6 cellular contexts compared by ENCODE assay signal in genomic region chr5:74309050-74309449, GRCh38.
"Had no signal": no experiment of that assay in that cellular context is flagged by ENCODE, and none has a peak within 500 bp of the region (broad histone marks: within the 10 kb centered on the region; RNA-seq: fewer than 3 reads in every experiment).

No MANE protein-coding gene starts in this region.

- H3K9me3 ChIP-seq: HAP-1 had no signal

- DNase-seq: GM23248, GOT3, H7 had no signal

- H3K27ac ChIP-seq: GM23248 had no signal

- ATAC-seq: HCT116, HepG2 had no signal

- FAIRE-seq: HepG2 had no signal

- H3K4me3 ChIP-seq: GM23248, HAP-1 had no signal

- H2AFZ ChIP-seq: GM23248 had no signal

- H3K9ac ChIP-seq: GM23248 had no signal

- H3K36me3 ChIP-seq: HAP-1 had no signal

- H3K4me1 ChIP-seq: HAP-1 had no signal
